Comparison of ENCODE assay signal across 22 cellular contexts in the genomic region with DNA sequence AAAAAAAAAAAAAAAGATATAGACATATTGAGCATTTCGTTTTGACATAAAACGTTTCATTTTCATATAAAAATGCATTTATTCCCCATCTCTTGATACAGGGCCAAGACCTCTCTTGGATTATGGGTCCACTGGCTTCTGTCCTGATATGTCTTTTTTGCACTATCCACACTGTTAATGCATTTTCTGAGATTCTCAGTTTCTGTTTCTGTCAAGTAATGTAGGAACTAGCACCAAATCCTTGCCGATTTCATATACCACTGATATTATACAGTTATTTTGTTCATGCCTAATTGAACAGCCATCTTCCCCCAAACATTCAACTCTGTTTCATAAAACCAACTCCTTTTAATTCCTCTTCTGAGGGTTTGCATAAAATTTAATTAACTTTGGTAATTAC.
"Had no signal": no experiment of that assay in that cellular context is flagged by ENCODE, and none has a peak within 500 bp of the region (broad histone marks: within the 10 kb centered on the region; RNA-seq: fewer than 3 reads in every experiment).

No MANE protein-coding gene starts in this region.

- H3K27ac ChIP-seq: breast epithelium, coronary artery, SJSA1, WERI-Rb-1 had no signal

- H3K27me3 ChIP-seq: breast epithelium, SJSA1 had no signal

- H3K4me1 ChIP-seq: breast epithelium had no signal

- DNase-seq: activated CD4-positive, alpha-beta T cell treated with anti-CD3 and anti-CD28 coated beads for 4 hours; activated CD4-positive, alpha-beta T cell treated with anti-CD3 and anti-CD28 coated beads, Interleukin-2, amount 50 U/mL, for 4 hours; activated CD8-positive, alpha-beta memory T cell treated with anti-CD3 and anti-CD28 coated beads, Interleukin-2, amount 50 U/mL, for 48 hours; activated CD8-positive, alpha-beta T cell treated with anti-CD3 and anti-CD28 coated beads, Interleukin-2, amount 10 ng/mL, durations not matched to agents 7 days and 5 days; activated effector memory CD4-positive, alpha-beta T cell treated with Interleukin-2 at 50 U/mL for 16 hours; activated naive CD4-positive, alpha-beta T cell; activated T-cell treated with anti-CD3 and anti-CD28 coated beads, Interleukin-2, amount 50 U/mL, for 1 hour; caudate nucleus; NCI-H1105 treated with DMSO at 0.1 percent for 48 hours; NCI-H1436 treated with DMSO at 0.1 percent for 48 hours; NCI-H187; NCI-H2081 treated with DMSO at 0.1 percent for 48 hours; NCI-H446; NCI-H524; PC-3; SHP77; T-helper 2 cell; WERI-Rb-1 had no signal

- FAIRE-seq: RCC 7860 had no signal

- H3K4me3 ChIP-seq: breast epithelium, coronary artery, SJSA1 had no signal

- H3K9me3 ChIP-seq: breast epithelium, SJSA1 had no signal

- ATAC-seq: activated CD8-positive, alpha-beta T cell treated with anti-CD3 and anti-CD28 coated beads, Interleukin-2, amount 10 ng/mL, durations not matched to agents 7 days and 5 days; PC-3 had no signal

- H3K36me3 ChIP-seq: breast epithelium, SJSA1, WERI-Rb-1 had no signal
